ENCODE assay signal across 27 cellular contexts in genomic region chr11:15848769-15849168, GRCh38.
"Had no signal": no experiment of that assay in that cellular context is flagged by ENCODE, and none has a peak within 500 bp of the region (broad histone marks: within the 10 kb centered on the region; RNA-seq: fewer than 3 reads in every experiment).

No MANE protein-coding gene starts in this region.

- H3K9me3 ChIP-seq: adrenal gland, ascending aorta, body of pancreas, MG63, SJSA1 had no signal

- H3K4me1 ChIP-seq: body of pancreas had no signal

- ATAC-seq: activated CD4-positive, CD25-positive, alpha-beta regulatory T cell treated with anti-CD3 and anti-CD28 coated beads, Interleukin-2, amount 50 U/mL, for 24 hours; activated CD8-positive, alpha-beta T cell treated with anti-CD3 and anti-CD28 coated beads, Interleukin-2, amount 10 ng/mL, durations not matched to agents 7 days and 5 days; body of pancreas; Panc1 had no signal

- H3K27ac ChIP-seq: adrenal gland, ascending aorta, body of pancreas, RWPE1, SJSA1 had no signal

- H3K27me3 ChIP-seq: adrenal gland, ascending aorta, body of pancreas, MG63, SJSA1 had no signal

- H3K4me3 ChIP-seq: adrenal gland, ascending aorta, body of pancreas, MG63, SJSA1 had no signal

- H3K36me3 ChIP-seq: adrenal gland, ascending aorta, MG63, SJSA1 had no signal

- DNase-seq: activated CD4-positive, alpha-beta T cell treated with anti-CD3 and anti-CD28 coated beads for 4 hours; activated CD4-positive, alpha-beta T cell treated with anti-CD3 and anti-CD28 coated beads, Interleukin-2, amount 50 U/mL, for 4 hours; activated CD8-positive, alpha-beta memory T cell treated with anti-CD3 and anti-CD28 coated beads, Interleukin-2, amount 50 U/mL, for 48 hours; activated CD8-positive, alpha-beta T cell treated with anti-CD3 and anti-CD28 coated beads, Interleukin-2, amount 10 ng/mL, durations not matched to agents 7 days and 5 days; activated naive CD4-positive, alpha-beta T cell treated with anti-CD3 and anti-CD28 coated beads, Interleukin-2, amount 50 U/mL, for 16 hours; activated naive CD8-positive, alpha-beta T cell treated with anti-CD3 and anti-CD28 coated beads, Interleukin-2, amount 10 ng/mL, durations not matched to agents 7 days and 5 days; activated T-cell treated with anti-CD3 and anti-CD28 coated beads, Interleukin-2, amount 50 U/mL, for 1 hour; adrenal gland; body of pancreas; MG63; MV-4-11; NCI-H1092 treated with DMSO at 0.1 percent for 48 hours; NCI-H1417 treated with DMSO at 0.1 percent for 48 hours; NCI-H1694; NCI-H2029; NCI-H2107; NCI-H2171 treated with DMSO at 0.1 percent for 48 hours; NCI-H226; NCI-H510A; NCI-H526 treated with DMSO at 0.1 percent for 48 hours; NCI-H82; Right ventricle myocardium superior had no signal
